In genomic region chr1:183996036-183996376, GRCh38 we compare ENCODE assay signal across 27 cellular contexts. TPM values are rescaled to one million over a fixed set of nuclear protein-coding genes. Genes with fewer than 3 reads are reported as not detected.
DNase-seq lines count a peak whose midpoint lies in the region; ATAC-seq and TF ChIP-seq lines count a peak whose summit lies in the region.
"Had no signal": no experiment of that assay in that cellular context is flagged by ENCODE, and none has a peak within 500 bp of the region (broad histone marks: within the 10 kb centered on the region; RNA-seq: fewer than 3 reads in every experiment).

No MANE protein-coding gene starts in this region.

- H3K4me3 ChIP-seq in heart right ventricle: no peak overlapping the region
- H3K4me3 ChIP-seq in left lung: no peak overlapping the region
- no peak overlapping the region for H3K4me3 ChIP-seq in thyroid gland (replicated peaks in 1 of 3)
- H3K4me3 ChIP-seq: esophagus muscularis mucosa, GM23248, stomach, tibial nerve had no signal

- H3K9me3 Mint-ChIP-seq in activated T-cell treated with anti-CD3 and anti-CD28 coated beads, Interleukin-2, amount 50 U/mL, for 4 hours: no peaks in the 10 kb centered on the region
- H3K9me3 Mint-ChIP-seq: CD8-positive, alpha-beta T cell; memory B cell had no signal

- H3K4me1 Mint-ChIP-seq in T-helper 17 cell: peaks cover 9% of the 10 kb centered on the region
- peaks cover 7% of the 10 kb centered on the region for H3K4me1 Mint-ChIP-seq in activated T-cell treated with anti-CD3 and anti-CD28 coated beads, Interleukin-2, amount 50 U/mL, for 4 hours (ENCODE audit: low read depth)
- H3K4me1 Mint-ChIP-seq: B cell, memory B cell had no signal

- no peaks in the 10 kb centered on the region for H3K36me3 Mint-ChIP-seq in T-helper 17 cell (ENCODE audit: low read depth)
- no peaks in the 10 kb centered on the region for H3K36me3 Mint-ChIP-seq in activated T-cell treated with anti-CD3 and anti-CD28 coated beads, Interleukin-2, amount 50 U/mL, for 4 hours (ENCODE audit: insufficient read depth)
- H3K36me3 Mint-ChIP-seq: CD8-positive, alpha-beta T cell; memory B cell had no signal

- no peak for DNase-seq in left ventricle myocardium superior
- no peak for DNase-seq in heart right ventricle
- DNase-seq in T-helper 17 cell: no peak
- DNase-seq in left lung: no peak
- no peak for DNase-seq in thyroid gland
- DNase-seq in NOMO-1 (lab: John Stamatoyannopoulos, UW; ENCODE audit: unreplicated experiment in 2 of 2): no peak
- no peak for DNase-seq in activated T-cell treated with anti-CD3 and anti-CD28 coated beads, Interleukin-2, amount 50 U/mL, for 4 hours
- DNase-seq: activated CD4-positive, alpha-beta T cell treated with anti-CD3 and anti-CD28 coated beads, Interleukin-2, amount 50 U/mL, for 1 hour; activated naive CD4-positive, alpha-beta T cell treated with anti-CD3 and anti-CD28 coated beads, Interleukin-2, amount 50 U/mL, for 16 hours; CD8-positive, alpha-beta T cell; cortex of kidney; DMS 273 treated with DMSO at 0.1 percent for 48 hours; foreskin keratinocyte; GM23248; KG1; NCI-H1436; NCI-H510A; occipital lobe; PC-3; stimulated activated CD8-positive, alpha-beta memory T cell treated with anti-CD3 and anti-CD28 coated beads, Interleukin-4, amount 100 ng/mL, for 48 hours; stomach had no signal

- H3K4me1 ChIP-seq in heart right ventricle (peaks cover 0 to 17% (median 5%) of the 10 kb centered on the region in 9 donors), left lung (no peaks in the 10 kb centered on the region), thyroid gland (peaks cover 22 to 28% of the 10 kb centered on the region in 2 donors)
- H3K4me1 ChIP-seq: foreskin keratinocyte, tibial nerve had no signal

- H3K27ac Mint-ChIP-seq in T-helper 17 cell: peak overlapping the region; percentile 24
- H3K27ac Mint-ChIP-seq: B cell; CD8-positive, alpha-beta T cell; memory B cell had no signal

- ATAC-seq in left ventricle myocardium superior (peak; percentile 54), heart right ventricle (no peak), T-helper 17 cell (no peak), left lung (peak; percentile 15), GM19328 (IDR thresholded peaks at IDR 0.05; ENCODE audit: unreplicated experiment) (no peak)
- no peak for ATAC-seq in activated T-cell treated with anti-CD3 and anti-CD28 coated beads, Interleukin-2, amount 50 U/mL, for 4 hours
- ATAC-seq: CD8-positive, alpha-beta T cell; foreskin keratinocyte; PC-3 had no signal

- H3K9me3 ChIP-seq in heart right ventricle: no peaks in the 10 kb centered on the region
- no peaks in the 10 kb centered on the region for H3K9me3 ChIP-seq in T-helper 17 cell (ENCODE audit: control insufficient read depth, low read length, poor library complexity, severe bottlenecking)
- H3K9me3 ChIP-seq in left lung: no peaks in the 10 kb centered on the region
- no peaks in the 10 kb centered on the region for H3K9me3 ChIP-seq in thyroid gland
- H3K9me3 ChIP-seq: esophagus muscularis mucosa, stomach, tibial nerve had no signal

- intact Hi-C loops in left ventricle myocardium superior (cut with micrococcal nuclease): no loop called here
- intact Hi-C loops in heart right ventricle (cut with DNase I): no loop called here
- intact Hi-C loops in left lung (cut with DNase I): no loop called here
- intact Hi-C loops in thyroid gland (cut with DNase I): no loop called here

- H3K27ac ChIP-seq in heart right ventricle (peak overlapping the region in 2 of 10 donors; percentile 36 to 49), left lung (no peak overlapping the region), thyroid gland (peak overlapping the region; percentile 47 to 79 (median 64))
- H3K27ac ChIP-seq: esophagus muscularis mucosa, foreskin keratinocyte, GM23248, stomach, tibial nerve, VCaP had no signal

- WGBS in heart right ventricle, 2 donors: 85 to 92% methylated on average over 4 of the region's 4 CpGs
- 93 to 96% methylated on average over 4 of the region's 4 CpGs for WGBS in thyroid gland, 2 donors

- no peak overlapping the region for H3K4me3 Mint-ChIP-seq in T-helper 17 cell
- no peak overlapping the region for H3K4me3 Mint-ChIP-seq in activated T-cell treated with anti-CD3 and anti-CD28 coated beads, Interleukin-2, amount 50 U/mL, for 4 hours
- H3K4me3 Mint-ChIP-seq: B cell; CD8-positive, alpha-beta T cell; memory B cell had no signal

- H3K27me3 ChIP-seq in heart right ventricle (no peaks in the 10 kb centered on the region), left lung (no peaks in the 10 kb centered on the region), thyroid gland (no peaks in the 10 kb centered on the region)
- H3K27me3 ChIP-seq: esophagus muscularis mucosa, foreskin keratinocyte, stomach, tibial nerve had no signal

- no peak for TF ChIP-seq CTCF in heart right ventricle (IDR thresholded peaks at IDR 0.05)
- TF ChIP-seq CTCF in left lung (IDR thresholded peaks at IDR 0.05): no peak
- TF ChIP-seq CTCF in thyroid gland (IDR thresholded peaks at IDR 0.05): no peak

- no peak for TF ChIP-seq POLR2A in thyroid gland (IDR thresholded peaks at IDR 0.05)

- no peaks in the 10 kb centered on the region for H3K27me3 Mint-ChIP-seq in T-helper 17 cell
- H3K27me3 Mint-ChIP-seq in activated T-cell treated with anti-CD3 and anti-CD28 coated beads, Interleukin-2, amount 50 U/mL, for 4 hours (ENCODE audit: low read depth): no peaks in the 10 kb centered on the region
- H3K27me3 Mint-ChIP-seq: memory B cell had no signal

- H3K36me3 ChIP-seq in heart right ventricle (no peaks in the 10 kb centered on the region), left lung (no peaks in the 10 kb centered on the region), thyroid gland (no peaks in the 10 kb centered on the region)
- H3K36me3 ChIP-seq: esophagus muscularis mucosa, stomach, tibial nerve had no signal

RNA-seq across cellular contexts. Expression of gene COLGALT2, which starts 41.5 kb away (rescaled TPM):
- 5.4 TPM for total RNA-seq in left ventricle myocardium superior
- 10 to 100 TPM in 1 of 10 donors, 1 to 10 TPM in 9; 1.7 to 10.9 (median 5.1) TPM for total RNA-seq in heart right ventricle
- polyA plus RNA-seq in heart right ventricle: 1 to 10 TPM; 1.4 to 2.2 TPM
- under 1 TPM; 0.26 to 0.40 TPM for total RNA-seq in T-helper 17 cell
- 1 to 10 TPM in 1 of 2 donors, under 1 TPM in 1; 0.97 to 1.5 TPM for total RNA-seq in left lung
- 1 to 10 TPM; 2.6 to 8.3 (median 5.4) TPM for total RNA-seq in thyroid gland
- total RNA-seq in activated T-cell treated with anti-CD3 and anti-CD28 coated beads, Interleukin-2, amount 50 U/mL, for 4 hours: 1 to 10 TPM in 2 of 3 donors, under 1 TPM in 1; 0.63 to 1.5 (median 1.2) TPM

RNA-seq across cellular contexts. Expression of gene TSEN15, which starts 55.5 kb away (rescaled TPM):
- total RNA-seq in left ventricle myocardium superior (27.2 TPM), heart right ventricle (10 to 100 TPM; 19.3 to 31.0 (median 25.2) TPM), T-helper 17 cell (10 to 100 TPM; 19.6 to 21.4 TPM), left lung (10 to 100 TPM; 33.8 to 33.9 TPM), thyroid gland (10 to 100 TPM; 45.8 to 63.3 (median 60.1) TPM)
- 10 to 100 TPM; 21.6 to 31.1 TPM for polyA plus RNA-seq in heart right ventricle
- 10 to 100 TPM; 54.7 to 58.9 (median 56.3) TPM for total RNA-seq in activated T-cell treated with anti-CD3 and anti-CD28 coated beads, Interleukin-2, amount 50 U/mL, for 4 hours

Comparison
In these comparisons a context has a peak if more than half of its experiments do, and no peak if none do; other contexts are left out.
1. ATAC-seq: peak in left ventricle myocardium superior (single experiment) and left lung (single experiment); none in heart right ventricle (0 of 8), T-helper 17 cell (single experiment), GM19328 (single experiment) and activated T-cell treated with anti-CD3 and anti-CD28 coated beads, Interleukin-2, amount 50 U/mL, for 4 hours (0 of 2).
2. H3K27ac ChIP-seq: peak in thyroid gland (3 of 3); none in left lung (0 of 2).